In the genomic region with DNA sequence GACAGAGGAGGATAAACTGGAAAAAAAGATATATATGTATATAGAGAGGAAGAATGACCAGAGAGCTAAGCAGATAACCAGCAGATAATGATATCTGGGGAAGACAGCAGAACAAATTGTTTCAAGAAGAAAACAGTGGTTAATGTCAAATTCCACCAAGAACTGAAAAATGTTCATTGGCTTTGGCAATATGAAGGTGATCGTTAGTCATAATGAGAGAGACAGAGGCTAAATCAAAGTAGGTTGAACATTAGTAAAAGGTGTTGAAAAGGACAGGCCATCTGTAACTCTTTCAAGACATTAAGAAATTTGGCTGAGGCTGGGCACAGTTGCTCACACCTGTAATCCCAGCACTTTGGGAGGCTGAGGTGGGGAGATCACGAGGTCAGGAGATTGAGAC, we compare ENCODE assay signal across 36 cellular contexts. TPM values are rescaled to one million over a fixed set of nuclear protein-coding genes. Genes with fewer than 3 reads are reported as not detected.
"Had no signal": no experiment of that assay in that cellular context is flagged by ENCODE, and none has a peak within 500 bp of the region (broad histone marks: within the 10 kb centered on the region; RNA-seq: fewer than 3 reads in every experiment).

No MANE protein-coding gene starts in this region.

- H3K4me3 ChIP-seq: ascending aorta, cardiac muscle cell, Peyer's patch, SJSA1 had no signal

- H3K4me1 ChIP-seq: ascending aorta, Peyer's patch, SJSA1 had no signal

- ATAC-seq: activated CD8-positive, alpha-beta T cell treated with anti-CD3 and anti-CD28 coated beads for 36 hours; activated T-cell treated with anti-CD3 and anti-CD28 coated beads, Interleukin-2, amount 50 U/mL, for 72 hours; activated T-helper 17 cell treated with anti-CD3 and anti-CD28 coated beads, Interleukin-2, amount 50 U/mL, for 72 hours; PC-3 had no signal

- H3K9ac ChIP-seq: SK-N-SH had no signal

- H3K36me3 Mint-ChIP-seq: activated naive CD4-positive, alpha-beta T cell treated with anti-CD3 and anti-CD28 coated beads, Interleukin-2, amount 50 U/mL, for 24 hours; activated naive CD8-positive, alpha-beta T cell treated with anti-CD3 and anti-CD28 coated beads, Interleukin-2, amount 10 ng/mL, durations not matched to agents 7 days and 5 days had no signal

- H3K4me3 Mint-ChIP-seq: activated CD4-positive, alpha-beta T cell treated with anti-CD3 and anti-CD28 coated beads, Interleukin-2, amount 10 ng/mL, durations not matched to agents 24 days and 14 days; activated CD8-positive, alpha-beta T cell treated with anti-CD3 and anti-CD28 coated beads for 36 hours; activated naive CD4-positive, alpha-beta T cell treated with anti-CD3 and anti-CD28 coated beads, Interleukin-2, amount 50 U/mL, for 24 hours; activated naive CD8-positive, alpha-beta T cell treated with anti-CD3 and anti-CD28 coated beads, Interleukin-2, amount 10 ng/mL, durations not matched to agents 7 days and 5 days; activated T-cell treated with anti-CD3 and anti-CD28 coated beads, Interleukin-2, amount 50 U/mL, for 72 hours; activated T-helper 17 cell treated with anti-CD3 and anti-CD28 coated beads, Interleukin-2, amount 50 U/mL, for 72 hours; central memory CD8-positive, alpha-beta T cell; T-helper 1 cell treated with Interleukin-12 subunit alpha and Interleukin-12 subunit beta and Interleukin-4 antibody, amounts not matched to agents 30 μg/mL and 1 μg/mL, for 36 hours; T-helper 2 cell treated with Interferon-gamma antibody and Interleukin-4, amounts not matched to agents 5 μg/mL and 100 μg/mL, for 36 hours had no signal

- H3K9me3 Mint-ChIP-seq: activated CD4-positive, alpha-beta T cell treated with anti-CD3 and anti-CD28 coated beads, Interleukin-2, amount 10 ng/mL, durations not matched to agents 24 days and 14 days; activated CD8-positive, alpha-beta T cell treated with anti-CD3 and anti-CD28 coated beads for 36 hours; activated naive CD4-positive, alpha-beta T cell treated with anti-CD3 and anti-CD28 coated beads, Interleukin-2, amount 50 U/mL, for 24 hours; activated naive CD8-positive, alpha-beta T cell treated with anti-CD3 and anti-CD28 coated beads, Interleukin-2, amount 10 ng/mL, durations not matched to agents 7 days and 5 days; activated T-cell treated with anti-CD3 and anti-CD28 coated beads, Interleukin-2, amount 50 U/mL, for 72 hours; activated T-helper 17 cell treated with anti-CD3 and anti-CD28 coated beads, Interleukin-2, amount 50 U/mL, for 72 hours; central memory CD8-positive, alpha-beta T cell; T-helper 1 cell treated with Interleukin-12 subunit alpha and Interleukin-12 subunit beta and Interleukin-4 antibody, amounts not matched to agents 30 μg/mL and 1 μg/mL, for 36 hours; T-helper 2 cell treated with Interferon-gamma antibody and Interleukin-4, amounts not matched to agents 5 μg/mL and 100 μg/mL, for 36 hours had no signal

- H3K27me3 ChIP-seq: ascending aorta, Peyer's patch had no signal

- DNase-seq: activated CD4-positive, alpha-beta T cell treated with anti-CD3 and anti-CD28 coated beads, Interleukin-2, amount 10 ng/mL, durations not matched to agents 24 days and 14 days; activated CD4-positive, alpha-beta T cell treated with anti-CD3 and anti-CD28 coated beads, Interleukin-2, amount 50 U/mL, for 4 hours; activated CD8-positive, alpha-beta T cell treated with anti-CD3 and anti-CD28 coated beads for 36 hours; activated effector memory CD4-positive, alpha-beta T cell treated with anti-CD3 and anti-CD28 coated beads, Interleukin-2, amount 50 U/mL, for 16 hours; activated naive CD4-positive, alpha-beta T cell; activated naive CD8-positive, alpha-beta T cell treated with anti-CD3 and anti-CD28 coated beads, Interleukin-2, amount 10 ng/mL, durations not matched to agents 7 days and 5 days; activated T-cell treated with anti-CD3 and anti-CD28 coated beads, Interleukin-2, amount 50 U/mL, for 1 hour; activated T-cell treated with anti-CD3 and anti-CD28 coated beads, Interleukin-2, amount 50 U/mL, for 72 hours; amygdala; Karpas-422; NCI-H1048; NCI-H1105 treated with DMSO at 0.1 percent for 48 hours; NCI-H1436; NCI-H1694; NCI-H1930; NCI-H2081 treated with DMSO at 0.1 percent for 48 hours; NCI-H226; NCI-H446 treated with DMSO at 0.1 percent for 48 hours; NCI-H524 treated with DMSO at 0.1 percent for 48 hours; NK-92 treated with Interleukin-12 subunit alpha and Interleukin-12 subunit beta, amount 100 ng/mL, for 24 hours; PC-3; Peyer's patch; SHP77 treated with DMSO at 0.1 percent for 48 hours; SK-N-SH; WERI-Rb-1 had no signal

- H3K4me2 ChIP-seq: SK-N-SH had no signal

- H3K9me3 ChIP-seq: ascending aorta, Peyer's patch, SJSA1, SK-N-SH had no signal

- H3K36me3 ChIP-seq: ascending aorta, cardiac muscle cell, Peyer's patch, SJSA1, WERI-Rb-1 had no signal

- H3K27ac Mint-ChIP-seq: activated CD4-positive, alpha-beta T cell treated with anti-CD3 and anti-CD28 coated beads, Interleukin-2, amount 10 ng/mL, durations not matched to agents 24 days and 14 days; activated CD8-positive, alpha-beta T cell treated with anti-CD3 and anti-CD28 coated beads for 36 hours; activated naive CD4-positive, alpha-beta T cell treated with anti-CD3 and anti-CD28 coated beads, Interleukin-2, amount 50 U/mL, for 24 hours; activated naive CD8-positive, alpha-beta T cell treated with anti-CD3 and anti-CD28 coated beads, Interleukin-2, amount 10 ng/mL, durations not matched to agents 7 days and 5 days; activated T-cell treated with anti-CD3 and anti-CD28 coated beads, Interleukin-2, amount 50 U/mL, for 72 hours; activated T-helper 17 cell treated with anti-CD3 and anti-CD28 coated beads, Interleukin-2, amount 50 U/mL, for 72 hours; T-helper 1 cell treated with Interleukin-12 subunit alpha and Interleukin-12 subunit beta and Interleukin-4 antibody, amounts not matched to agents 30 μg/mL and 1 μg/mL, for 36 hours; T-helper 2 cell treated with Interferon-gamma antibody and Interleukin-4, amounts not matched to agents 5 μg/mL and 100 μg/mL, for 36 hours had no signal

- H3K4me1 Mint-ChIP-seq: activated CD4-positive, alpha-beta T cell treated with anti-CD3 and anti-CD28 coated beads, Interleukin-2, amount 10 ng/mL, durations not matched to agents 24 days and 14 days; activated naive CD4-positive, alpha-beta T cell treated with anti-CD3 and anti-CD28 coated beads, Interleukin-2, amount 50 U/mL, for 24 hours; activated naive CD8-positive, alpha-beta T cell treated with anti-CD3 and anti-CD28 coated beads, Interleukin-2, amount 10 ng/mL, durations not matched to agents 7 days and 5 days; activated T-helper 17 cell treated with anti-CD3 and anti-CD28 coated beads, Interleukin-2, amount 50 U/mL, for 72 hours; central memory CD8-positive, alpha-beta T cell had no signal

- H3K27ac ChIP-seq: ascending aorta, cardiac muscle cell, SJSA1, WERI-Rb-1 had no signal

- FAIRE-seq: TTC549 had no signal

RNA-seq across cellular contexts. Expression of gene CR2, which starts 25.3 kb away (rescaled TPM):
- total RNA-seq: activated CD4-positive, alpha-beta T cell treated with anti-CD3 and anti-CD28 coated beads, Interleukin-2, amount 10 ng/mL, durations not matched to agents 24 days and 14 days; ascending aorta; cardiac muscle cell; chondrocyte; MCF 10A; PC-3; SJSA1 had no signal
- polyA plus RNA-seq: cardiac muscle cell, SK-N-SH had no signal
